Comparison of ENCODE assay signal across 1 cellular context in genomic region chr1:200376521-200376920, GRCh38.
TF ChIP-seq lines count a peak whose summit lies in the region.

No MANE protein-coding gene starts in this region.

TF ChIP-seq in IMR-90, 13 proteins besides CTCF, POLR2A, EP300 and RAD21:
- TF ChIP-seq NFE2L2 (IDR thresholded peaks at IDR 0.05; ENCODE audit: low read depth, low read length) (no peak), MAZ (IDR thresholded peaks at IDR 0.05; ENCODE audit: borderline replicate concordance, low read depth, low read length) (no peak), MAFK (IDR thresholded peaks at IDR 0.05; ENCODE audit: low read depth, low read length) (no peak), CEBPB (IDR thresholded peaks at IDR 0.05; ENCODE audit: low read depth, low read length) (no peak), SMC3 (IDR thresholded peaks at IDR 0.05; ENCODE audit: low read depth, low read length) (no peak), MXI1 (IDR thresholded peaks at IDR 0.05; ENCODE audit: borderline replicate concordance, low read depth, low read length) (no peak), RFX5 (IDR thresholded peaks at IDR 0.05; ENCODE audit: low read depth, low read length) (no peak), ELK1 (IDR thresholded peaks at IDR 0.05; ENCODE audit: borderline replicate concordance, low read depth, low read length) (no peak), CHD1 (IDR thresholded peaks at IDR 0.05; ENCODE audit: low read depth, low read length) (no peak), BHLHE40 (IDR thresholded peaks at IDR 0.05; ENCODE audit: low read depth, low read length) (no peak), RCOR1 (IDR thresholded peaks at IDR 0.05; ENCODE audit: insufficient replicate concordance, low read length) (no peak), USF2 (IDR thresholded peaks at IDR 0.05; ENCODE audit: low read depth, low read length) (no peak), FOS (IDR thresholded peaks at IDR 0.05; ENCODE audit: low read depth, low read length) (no peak)
